ENCODE assay signal across 8 cellular contexts in the genomic region with DNA sequence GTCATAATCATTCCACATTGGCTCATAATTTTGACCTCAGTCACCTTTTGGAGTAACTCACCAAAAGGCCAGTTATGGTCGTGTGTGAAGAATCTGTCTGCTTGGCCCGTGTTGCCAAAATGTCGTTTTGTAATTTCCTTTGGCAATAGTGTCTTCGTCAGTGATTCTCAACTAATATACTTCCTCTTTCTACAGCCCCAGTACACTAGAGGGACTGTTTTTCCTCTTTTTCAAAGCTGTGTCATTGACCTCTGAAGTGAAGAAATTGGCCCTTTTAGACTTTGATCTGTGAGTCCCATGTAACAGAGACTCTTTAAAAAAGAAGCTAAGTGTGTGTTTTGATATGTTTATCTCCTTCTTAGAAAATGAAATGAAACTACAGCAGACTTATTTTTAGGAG. TPM values are rescaled to one million over a fixed set of nuclear protein-coding genes. Genes with fewer than 3 reads are reported as not detected.
DNase-seq lines count a peak whose midpoint lies in the region; ATAC-seq and TF ChIP-seq lines count a peak whose summit lies in the region.

No MANE protein-coding gene starts in this region.

- no peaks in the 10 kb centered on the region for H3K27me3 ChIP-seq in DOHH2 (ENCODE audit: control insufficient read depth, low read length)
- H3K27me3 ChIP-seq in hepatocyte = no peaks in the 10 kb centered on the region

- H3K9me3 Mint-ChIP-seq in activated CD8-positive, alpha-beta T cell treated with anti-CD3 and anti-CD28 coated beads for 36 hours = no peaks in the 10 kb centered on the region

- H3K79me2 ChIP-seq in DOHH2 (ENCODE audit: control insufficient read depth, low read length) (peaks cover 35% of the 10 kb centered on the region), hepatocyte (peaks cover 91% of the 10 kb centered on the region)

- POLR2A ChIA-PET in activated CD8-positive, alpha-beta T cell treated with anti-CD3 and anti-CD28 coated beads for 36 hours (lab: Charles Lee) = interaction anchor here (0.8 to 1.2 kb wide), 2 partner anchors 10 to 308 kb away, joined by 3 to 4 read pairs; no protein-coding TSS in a partner anchor

- H3K4me1 Mint-ChIP-seq in activated CD8-positive, alpha-beta T cell treated with anti-CD3 and anti-CD28 coated beads for 36 hours (ENCODE audit: low read depth) = peaks cover 61% of the 10 kb centered on the region

- intact Hi-C loops in activated CD8-positive, alpha-beta T cell treated with anti-CD3 and anti-CD28 coated beads for 36 hours (cut with micrococcal nuclease) = loop anchor here (5.0 kb wide), 1 partner anchor 71 kb away; no protein-coding TSS in a partner anchor
- intact Hi-C loops in posterior cingulate gyrus (cut with DNase I) = loop anchor here (10.0 kb wide), 1 partner anchor 89 kb away; no protein-coding TSS in a partner anchor

- H4K20me1 ChIP-seq in DOHH2 (ENCODE audit: control insufficient read depth, insufficient read depth, low read depth, low read length) (peaks cover 32% of the 10 kb centered on the region), hepatocyte (ENCODE audit: insufficient read depth, poor library complexity, severe bottlenecking) (peaks cover 87% of the 10 kb centered on the region)

- H3K36me3 ChIP-seq in DOHH2 (ENCODE audit: control insufficient read depth, low read length) (peaks cover 49% of the 10 kb centered on the region), hepatocyte (replicated peaks; ENCODE audit: insufficient read depth, low read depth) (no peaks in the 10 kb centered on the region)

- H3K27ac ChIP-seq in DOHH2 (ENCODE audit: low read depth, low read length) = peak overlapping the region; percentile 59
- peak overlapping the region; percentile 18 for H3K27ac ChIP-seq in hepatocyte

- peaks cover 1% of the 10 kb centered on the region for H3K27me3 Mint-ChIP-seq in activated CD8-positive, alpha-beta T cell treated with anti-CD3 and anti-CD28 coated beads for 36 hours

- CTCF ChIA-PET in activated CD8-positive, alpha-beta T cell treated with anti-CD3 and anti-CD28 coated beads for 36 hours (lab: Charles Lee) = interaction anchor here (1.1 to 1.5 kb wide), 4 partner anchors 24 to 506 kb away, joined by 3 read pairs; no protein-coding TSS in a partner anchor

- ATAC-seq in HG03175 (IDR thresholded peaks at IDR 0.05; ENCODE audit: unreplicated experiment) (peak; percentile 35), GM19328 (IDR thresholded peaks at IDR 0.05; ENCODE audit: unreplicated experiment) (no peak), GM19395 (IDR thresholded peaks at IDR 0.05; ENCODE audit: unreplicated experiment) (no peak)
- ATAC-seq in activated CD8-positive, alpha-beta T cell treated with anti-CD3 and anti-CD28 coated beads for 36 hours = no peak

- no peak overlapping the region for H3K4me3 Mint-ChIP-seq in activated CD8-positive, alpha-beta T cell treated with anti-CD3 and anti-CD28 coated beads for 36 hours

- TF ChIP-seq CTCF in DOHH2 (IDR thresholded peaks at IDR 0.05; ENCODE audit: low read depth, low read length, poor library complexity, severe bottlenecking) (peak; percentile 21), hepatocyte (IDR thresholded peaks at IDR 0.05; ENCODE audit: poor library complexity) (peak; percentile 11)
- TF ChIP-seq CTCF in activated CD8-positive, alpha-beta T cell treated with anti-CD3 and anti-CD28 coated beads for 36 hours (IDR thresholded peaks at IDR 0.05) = no peak

- no peak overlapping the region for H2AFZ ChIP-seq in hepatocyte

- H3K9me3 ChIP-seq in DOHH2 (ENCODE audit: control insufficient read depth, insufficient read depth, low read length) (no peaks in the 10 kb centered on the region), hepatocyte (ENCODE audit: low read depth) (no peaks in the 10 kb centered on the region)

- H3K27ac Mint-ChIP-seq in activated CD8-positive, alpha-beta T cell treated with anti-CD3 and anti-CD28 coated beads for 36 hours = peak overlapping the region; percentile 75

- H3K4me2 ChIP-seq in DOHH2 (ENCODE audit: low read length) (peak overlapping the region; percentile 58), hepatocyte (peak overlapping the region; percentile 89)

- peaks cover 32% of the 10 kb centered on the region for H3K36me3 Mint-ChIP-seq in activated CD8-positive, alpha-beta T cell treated with anti-CD3 and anti-CD28 coated beads for 36 hours (ENCODE audit: low read depth)

- H3K4me1 ChIP-seq in DOHH2 (ENCODE audit: control insufficient read depth, low read length) (peaks cover 48% of the 10 kb centered on the region), hepatocyte (ENCODE audit: insufficient read depth) (peaks cover 27% of the 10 kb centered on the region)

- 47% methylated on average over 4 of the region's 4 CpGs for WGBS in hepatocyte (ENCODE audit: low lambda C conversion rate, missing lambda C conversion rate)

- H3K9me2 ChIP-seq in DOHH2 (replicated peaks; ENCODE audit: control insufficient read depth, low read length) = no peaks in the 10 kb centered on the region
- no peaks in the 10 kb centered on the region for H3K9me2 ChIP-seq in hepatocyte (replicated peaks; ENCODE audit: insufficient read depth)

- no peak for DNase-seq in activated CD8-positive, alpha-beta T cell treated with anti-CD3 and anti-CD28 coated beads for 36 hours
- no peak for DNase-seq in hepatocyte (ENCODE audit: low spot score)
- peak; percentile 93 for DNase-seq in stromal cell of bone marrow (ENCODE audit: low read depth)
- no peak for DNase-seq in posterior cingulate gyrus

- H3F3A ChIP-seq in DOHH2 (ENCODE audit: control insufficient read depth, insufficient read depth) = peaks cover 33% of the 10 kb centered on the region

- H3K4me3 ChIP-seq in DOHH2 (ENCODE audit: low read length) = peak overlapping the region; percentile 31
- H3K4me3 ChIP-seq in hepatocyte = no peak overlapping the region

RNA-seq across cellular contexts. Expression of a gene that starts 5.2 kb away (rescaled TPM):
- 1 to 10 TPM; 7.5 to 9.0 TPM for total RNA-seq in activated CD8-positive, alpha-beta T cell treated with anti-CD3 and anti-CD28 coated beads for 36 hours
- 51.0 and 54.9 TPM in 2 replicates for total RNA-seq in hepatocyte
- polyA plus RNA-seq in hepatocyte = 44.6 and 50.1 TPM in 2 replicates
